10 cellular contexts compared by ENCODE assay signal in genomic region chr10:11113156-11113555, GRCh38.
A peak's percentile ranks its signal among the peaks of the same experiment; 100 is the strongest.
DNase-seq lines count a peak whose midpoint lies in the region; ATAC-seq and TF ChIP-seq lines count a peak whose summit lies in the region.
"Had no signal": no experiment of that assay in that cellular context is flagged by ENCODE, and none has a peak within 500 bp of the region (broad histone marks: within the 10 kb centered on the region; RNA-seq: fewer than 3 reads in every experiment).

No MANE protein-coding gene starts in this region.

- H3K4me1 Mint-ChIP-seq in naive thymus-derived CD8-positive, alpha-beta T cell = peaks cover 7 to 24% (median 14%) of the 10 kb centered on the region in 4 donors

- no peaks in the 10 kb centered on the region for H3K36me3 Mint-ChIP-seq in naive thymus-derived CD8-positive, alpha-beta T cell

- H3K27me3 Mint-ChIP-seq in naive thymus-derived CD8-positive, alpha-beta T cell = no peaks in the 10 kb centered on the region

- DNase-seq in DMS 273 (lab: John Stamatoyannopoulos, UW; ENCODE audit: unreplicated experiment) (peak; percentile 16), DMS 273 treated with DMSO at 0.1 percent for 48 hours (lab: John Stamatoyannopoulos, UW) (no peak), T-helper 1 cell (peak in 3 of 5 donors; percentile 11 to 21 (median 17)), brain microvascular endothelial cell (no peak), occipital lobe (lab: John Stamatoyannopoulos, UW) (no peak)
- peak in 8 of 10 donors; percentile 19 to 71 (median 52) for DNase-seq in naive thymus-derived CD8-positive, alpha-beta T cell
- DNase-seq: NCI-H2029 treated with DMSO at 0.1 percent for 48 hours had no signal

- POLR2A ChIA-PET in naive thymus-derived CD8-positive, alpha-beta T cell (lab: Charles Lee) = interaction anchor here (0.9 to 6.1 kb wide), 6 partner anchors 11 to 69 kb away, joined by 3 to 49 read pairs (median 8); no protein-coding TSS in a partner anchor

- in situ Hi-C loops in brain microvascular endothelial cell (cut with HindIII; ENCODE audit: low pct_ligation_motif_present, low sequenced_read_pairs) = no loop called here

- no peaks in the 10 kb centered on the region for H3K36me3 ChIP-seq in brain microvascular endothelial cell (replicated peaks)

- peak; percentile 83 for ATAC-seq in GM21576 (IDR thresholded peaks at IDR 0.05; ENCODE audit: unreplicated experiment)
- ATAC-seq in naive thymus-derived CD8-positive, alpha-beta T cell = peak; percentile 93 to 99
- no peak for ATAC-seq in HG02840 (IDR thresholded peaks at IDR 0.05; ENCODE audit: low FRiP score, unreplicated experiment)

- no peak overlapping the region for H3K27ac ChIP-seq in brain microvascular endothelial cell
- H3K27ac ChIP-seq: 22Rv1 had no signal

- H3K27ac Mint-ChIP-seq in naive thymus-derived CD8-positive, alpha-beta T cell = peak overlapping the region in 8 of 10 donors; percentile 1 to 88 (median 80)

- H3K9me3 Mint-ChIP-seq in naive thymus-derived CD8-positive, alpha-beta T cell = no peaks in the 10 kb centered on the region

- peak overlapping the region in 7 of 10 donors; percentile 5 to 79 (median 50) for H3K4me3 Mint-ChIP-seq in naive thymus-derived CD8-positive, alpha-beta T cell

- TF ChIP-seq CTCF in brain microvascular endothelial cell (IDR thresholded peaks at IDR 0.05; ENCODE audit: low read depth, low read length, missing control alignments) = no peak

- no peak overlapping the region for H3K4me3 ChIP-seq in brain microvascular endothelial cell (ENCODE audit: low read depth, low read length)

- H3K27me3 ChIP-seq in brain microvascular endothelial cell (replicated peaks) = no peaks in the 10 kb centered on the region

Comparison
In these comparisons a context has a peak if more than half of its experiments do, and no peak if none do; other contexts are left out.
1. DNase-seq: peak in DMS 273 (single experiment), T-helper 1 cell (3 of 5) and naive thymus-derived CD8-positive, alpha-beta T cell (8 of 10); none in DMS 273 treated with DMSO at 0.1 percent for 48 hours (single experiment), brain microvascular endothelial cell (single experiment) and occipital lobe (single experiment).